Comparison of ENCODE assay signal across 13 cellular contexts in the genomic region with DNA sequence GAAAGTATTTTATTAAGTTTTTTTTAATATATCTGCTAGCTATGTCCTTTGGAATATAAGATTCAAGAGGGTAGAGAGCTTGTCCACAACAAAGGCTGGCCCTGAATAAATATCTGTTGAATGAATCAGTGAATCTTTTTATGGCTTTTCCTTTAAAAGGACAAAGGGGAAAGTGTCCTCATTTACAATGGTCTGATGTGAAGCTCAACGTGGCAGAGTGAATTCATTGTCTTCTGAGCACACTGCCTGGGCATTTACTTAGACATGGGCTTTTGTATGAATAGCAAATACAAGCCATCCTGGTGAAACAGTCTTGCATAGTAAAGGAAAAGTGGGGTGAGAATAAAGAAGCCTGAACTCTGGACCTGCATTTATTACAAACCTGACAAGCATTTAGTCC.
"Had no signal": no experiment of that assay in that cellular context is flagged by ENCODE, and none has a peak within 500 bp of the region (broad histone marks: within the 10 kb centered on the region; RNA-seq: fewer than 3 reads in every experiment).

No MANE protein-coding gene starts in this region.

- H3K27ac ChIP-seq: prostate gland, testis, upper lobe of left lung had no signal

- DNase-seq: activated CD4-positive, alpha-beta memory T cell treated with anti-CD3 and anti-CD28 coated beads, Interleukin-2, amount 10 ng/mL, durations not matched to agents 7 days and 5 days; activated CD4-positive, alpha-beta T cell treated with anti-CD3 and anti-CD28 coated beads for 4 hours; activated effector memory CD4-positive, alpha-beta T cell treated with Interleukin-2 at 50 U/mL for 16 hours; activated naive CD4-positive, alpha-beta T cell treated with anti-CD3 and anti-CD28 coated beads, Interleukin-2, amount 50 U/mL, for 16 hours; activated T-cell treated with anti-CD3 and anti-CD28 coated beads, Interleukin-2, amount 50 U/mL, for 24 hours; caudate nucleus; hippocampal formation; mesendoderm; testis; upper lobe of left lung had no signal

- H3K4me1 ChIP-seq: prostate gland, testis, upper lobe of left lung had no signal

- H3K36me3 ChIP-seq: prostate gland, upper lobe of left lung had no signal

- H3K27me3 ChIP-seq: testis, upper lobe of left lung had no signal

- ATAC-seq: natural killer cell treated with Interleukin-12 subunit alpha and Interleukin-12 subunit beta and Interleukin-15 and Interleukin-18, amount 100 ng/mL, for 72 hours; sciatic nerve had no signal

- H3K9me3 ChIP-seq: prostate gland, testis, upper lobe of left lung had no signal

- H3K4me3 ChIP-seq: prostate gland, testis, upper lobe of left lung had no signal
